10 cellular contexts compared by ENCODE assay signal in genomic region chr18:52376104-52376503, GRCh38. TPM values are rescaled to one million over a fixed set of nuclear protein-coding genes. Genes with fewer than 3 reads are reported as not detected.
"Had no signal": no experiment of that assay in that cellular context is flagged by ENCODE, and none has a peak within 500 bp of the region (broad histone marks: within the 10 kb centered on the region; RNA-seq: fewer than 3 reads in every experiment).

No MANE protein-coding gene starts in this region.

- H3K4me3 ChIP-seq: GM23338, K562 had no signal

- H2AFZ ChIP-seq: GM23338 had no signal

- ATAC-seq: GM23338, K562 had no signal

- DNase-seq: H9, HCEC 1CT, IMR-90, KG1 had no signal

- FAIRE-seq: H1, H54, HTR-8/SVneo, K562 had no signal

- H3K4me2 ChIP-seq: GM23338 had no signal

RNA-seq across cellular contexts. Expression of gene DCC, which starts 36.1 kb away (rescaled TPM):
- total RNA-seq: HT-29, K562 had no signal
- polyA plus RNA-seq: K562 had no signal
